In the genomic region with DNA sequence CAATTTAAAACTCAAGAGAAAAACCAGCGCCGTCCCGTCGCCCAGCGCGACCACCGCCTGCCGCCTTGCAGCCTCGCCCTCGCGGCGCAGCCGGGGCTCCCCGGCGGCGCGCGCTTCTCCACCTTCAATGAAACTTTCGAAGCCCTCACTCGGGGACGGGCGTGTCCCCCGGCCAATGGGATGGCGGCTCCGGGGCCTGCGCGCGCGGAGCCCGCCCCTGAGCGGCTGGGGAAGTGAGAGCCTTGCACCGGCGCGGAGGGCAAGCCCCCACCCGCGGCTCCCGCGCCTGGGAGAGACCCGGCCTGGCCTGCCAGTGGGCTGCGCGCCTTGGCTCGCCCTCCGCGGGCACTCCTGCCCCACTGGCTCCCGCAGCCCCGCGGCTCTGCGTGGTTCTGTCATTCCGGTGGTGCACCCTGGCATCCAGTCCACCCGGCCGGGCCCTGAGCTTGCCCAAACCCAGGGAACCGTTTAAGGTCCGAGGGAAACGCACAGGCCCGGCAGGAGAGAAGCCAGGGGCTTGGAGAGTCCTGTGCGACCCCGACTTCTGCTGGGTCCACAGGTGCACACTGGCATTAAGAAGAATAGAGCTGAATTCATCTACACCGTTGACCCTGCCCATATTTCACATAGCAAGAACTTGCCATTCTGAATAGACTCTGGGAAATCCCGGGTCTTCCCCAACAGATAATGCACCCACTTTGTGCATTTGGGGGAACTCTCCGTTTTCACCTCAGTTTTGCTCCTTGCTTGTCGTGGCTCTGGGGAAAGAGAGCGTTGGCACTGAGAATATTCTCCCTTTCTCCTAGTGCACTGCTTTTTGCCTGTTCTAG, we compare ENCODE assay signal across 8 cellular contexts. TPM values are rescaled to one million over a fixed set of nuclear protein-coding genes. Genes with fewer than 3 reads are reported as not detected.
DNase-seq lines count a peak whose midpoint lies in the region; ATAC-seq, FAIRE-seq and TF ChIP-seq lines count a peak whose summit lies in the region.

PIEZO2 (minus strand) TSS at position 129 of the 830 bp plus-strand sequence. CDS start 981 bp downstream, outside the sequence.

- H3K18ac ChIP-seq in H1 (ENCODE audit: extremely low read depth, low read length): peak within 1 kb of the TSS; percentile 94

- H3K79me1 ChIP-seq in H1 (ENCODE audit: low read depth, low read length): 0 out of 2 replicates have a peak, but pooled peaks cover 4% of the 10 kb centered on the region

- peak; percentile 91 for ATAC-seq in GM21360 (IDR thresholded peaks at IDR 0.05; ENCODE audit: unreplicated experiment)
- peak; percentile 79 for ATAC-seq in upper lobe of right lung
- no peak for ATAC-seq in HG02763 (IDR thresholded peaks at IDR 0.05; ENCODE audit: unreplicated experiment)

- no peak within 1 kb of the TSS for H3K27ac ChIP-seq in H1 (ENCODE audit: low read depth, low read length)
- H3K27ac ChIP-seq in upper lobe of right lung: peak within 1 kb of the TSS; percentile 42

- 0 out of 2 replicates have a peak within 1 kb of the TSS, but pooled peaks have one; percentile 72 for H2BK20ac ChIP-seq in H1 (ENCODE audit: low read length)

- H3K27ac Mint-ChIP-seq in mesothelial cell of epicardium (peak within 1 kb of the TSS; percentile 36), immature natural killer cell (no peak within 1 kb of the TSS)

- H2BK120ac ChIP-seq in H1 (replicated peaks; ENCODE audit: low read depth, low read length): no peak within 1 kb of the TSS

- H3K23ac ChIP-seq in H1 (ENCODE audit: insufficient read length): no peak within 1 kb of the TSS

- H3K36me3 ChIP-seq in H1 (ENCODE audit: control insufficient read depth in 2 of 4, insufficient read depth in 4 of 4, low read length in 3 of 4) (no peaks in the 10 kb centered on the region), upper lobe of right lung (no peaks in the 10 kb centered on the region)

- CTCF ChIA-PET in H1 (lab: Charles Lee; ENCODE audit: partially characterized antibody): interaction anchor here (0.6 to 9.0 kb wide), 7 partner anchors 7 to 1419 kb away, joined by 3 to 96 read pairs (median 5); no protein-coding TSS in a partner anchor

- H4K91ac ChIP-seq in H1 (replicated peaks; ENCODE audit: insufficient read length, low read length): peak within 1 kb of the TSS; percentile 87

- no peaks in the 10 kb centered on the region for H3K9me3 ChIP-seq in H1 (ENCODE audit: insufficient read depth in 2 of 2, low read depth in 1 of 2, low read length in 1 of 2)
- no peaks in the 10 kb centered on the region for H3K9me3 ChIP-seq in upper lobe of right lung

- peaks cover 28% of the 10 kb centered on the region for H3K23me2 ChIP-seq in H1 (ENCODE audit: low read depth, low read length)

- H3K27me3 ChIP-seq in H1 (replicated peaks in 1 of 4; ENCODE audit: control insufficient read depth in 3 of 4, extremely low read depth in 1 of 4, insufficient read depth in 3 of 4, low read length in 3 of 4): peaks cover 14 to 46% (median 35%) of the 10 kb centered on the region in 4 experiments; a peak in 6 of 7 replicates
- peaks cover 45% of the 10 kb centered on the region for H3K27me3 ChIP-seq in upper lobe of right lung

- peaks cover 51% of the 10 kb centered on the region for H3K27me3 Mint-ChIP-seq in mesothelial cell of epicardium (ENCODE audit: low read depth)
- H3K27me3 Mint-ChIP-seq in immature natural killer cell (ENCODE audit: low read depth in 3 of 3): peaks cover 6 to 19% (median 7%) of the 10 kb centered on the region in 3 donors

- peak within 1 kb of the TSS; percentile 78 for H2AFZ ChIP-seq in H1 (ENCODE audit: low read length)

- H4K20me1 ChIP-seq in H1 (replicated peaks in 1 of 2; ENCODE audit: control insufficient read depth in 1 of 2, insufficient read depth in 2 of 2, low read length in 2 of 2): peaks cover 0 to 6% of the 10 kb centered on the region in 2 experiments

- H3K14ac ChIP-seq in H1 (ENCODE audit: insufficient read length): no peak within 1 kb of the TSS

- no peak for TF ChIP-seq EP300 in H1 (IDR thresholded peaks at IDR 0.05; ENCODE audit: borderline replicate concordance in 1 of 2, low read depth in 2 of 2, low read length in 2 of 2)

- DNase-seq in Daoy (ENCODE audit: low read depth) (peak; percentile 71), NCI-H1930 (lab: John Stamatoyannopoulos, UW) (peak; percentile 4 to 37), H1 (ENCODE audit: low read depth in 1 of 2, low spot score in 2 of 2) (peak in 1 of 2 experiments; percentile 92), mesothelial cell of epicardium (ENCODE audit: low spot score in 2 of 2, unreplicated experiment in 2 of 2) (peak; percentile 80 to 88), upper lobe of right lung (peak; percentile 79), immature natural killer cell (no peak)

- no peak within 1 kb of the TSS; the same call in 1 of the 2 replicates for H2BK12ac ChIP-seq in H1 (ENCODE audit: low read depth, low read length)

- peak within 1 kb of the TSS; percentile 50; the same call in 1 of the 2 replicates for H2BK15ac ChIP-seq in H1 (ENCODE audit: low read length)

- H3K4me1 Mint-ChIP-seq in mesothelial cell of epicardium (peaks cover 26% of the 10 kb centered on the region), immature natural killer cell (no peaks in the 10 kb centered on the region)

- WGBS in H1 (ENCODE audit: extremely low coverage in 1 of 2, insufficient coverage in 1 of 2, insufficient read length in 1 of 2, insufficient replicate concordance in 2 of 2, low coverage in 1 of 2, low lambda C conversion rate in 2 of 2, missing lambda C conversion rate in 1 of 2), 2 experiments: 9% methylated on average over 34 of the region's 62 CpGs; no CpG with 5 or more reads in 1 of the 2 experiments

- H3K4me3 Mint-ChIP-seq in mesothelial cell of epicardium: peak within 1 kb of the TSS; percentile 83
- H3K4me3 Mint-ChIP-seq in immature natural killer cell: no peak within 1 kb of the TSS

- TF ChIP-seq POLR2A in H1 (IDR thresholded peaks at IDR 0.05; ENCODE audit: control extremely low read depth in 1 of 2, low read depth in 2 of 2, low read length in 2 of 2): no peak; a peak in 1 of 3 replicates

- 0 out of 4 replicates have a peak, but pooled peaks cover 0 to 3% of the 10 kb centered on the region in 2 experiments for H3K79me2 ChIP-seq in H1 (ENCODE audit: control insufficient read depth in 1 of 2, insufficient read depth in 2 of 2, low read length in 2 of 2)

- no peak for TF ChIP-seq CTCF in H1 (IDR thresholded peaks at IDR 0.05; ENCODE audit: control extremely low read depth in 1 of 3, insufficient read depth in 1 of 3, low read depth in 1 of 3, low read length in 3 of 3)
- TF ChIP-seq CTCF in mesothelial cell of epicardium (IDR thresholded peaks at IDR 0.05; ENCODE audit: unreplicated experiment): no peak
- no peak for TF ChIP-seq CTCF in upper lobe of right lung (IDR thresholded peaks at IDR 0.05)

- peak within 1 kb of the TSS; percentile 8 for H4K5ac ChIP-seq in H1 (ENCODE audit: insufficient read length, low read depth, low read length)

- intact Hi-C loops in upper lobe of right lung (cut with DNase I): no loop called here

- peak within 1 kb of the TSS; percentile 48 for H3K56ac ChIP-seq in H1 (replicated peaks; ENCODE audit: insufficient read length, low read depth, low read length)

- H2BK5ac ChIP-seq in H1 (ENCODE audit: low read depth, low read length): peak within 1 kb of the TSS; percentile 38; the same call in 1 of the 2 replicates

- H4K8ac ChIP-seq in H1 (ENCODE audit: extremely low read depth, insufficient read depth, low read length): peak within 1 kb of the TSS; percentile 73

- no peak within 1 kb of the TSS for H2AK5ac ChIP-seq in H1 (ENCODE audit: low read depth, low read length)

- H3K4me1 ChIP-seq in H1 (replicated peaks in 1 of 4; ENCODE audit: control insufficient read depth in 3 of 4, insufficient read depth in 4 of 4, low read length in 3 of 4) (peaks cover 12 to 22% (median 18%) of the 10 kb centered on the region in 4 experiments), upper lobe of right lung (peaks cover 6% of the 10 kb centered on the region)

- H3K4me2 ChIP-seq in H1 (ENCODE audit: insufficient read depth in 1 of 2, low read depth in 2 of 2, low read length in 2 of 2): peak within 1 kb of the TSS; percentile 53 to 85

- H3K36me3 Mint-ChIP-seq in mesothelial cell of epicardium: no peaks in the 10 kb centered on the region
- H3K36me3 Mint-ChIP-seq in immature natural killer cell: peaks cover 0 to 4% (median 0%) of the 10 kb centered on the region in 3 donors

- TF ChIP-seq RAD21 in H1 (IDR thresholded peaks at IDR 0.05 in 1 of 2, conservative IDR thresholded peaks at IDR 0.05 in 1 of 2; ENCODE audit: low read depth in 2 of 2, low read length in 2 of 2): no peak

- POLR2A ChIA-PET in H1 (lab: Charles Lee; ENCODE audit: partially characterized antibody): interaction anchor here (1.4 to 1.8 kb wide), 2 partner anchors 16 to 354 kb away, joined by 3 to 5 read pairs; no protein-coding TSS in a partner anchor

- H3K4ac ChIP-seq in H1 (replicated peaks; ENCODE audit: insufficient read length, low read depth, low read length): no peak within 1 kb of the TSS

- H3K9me3 Mint-ChIP-seq in mesothelial cell of epicardium (no peaks in the 10 kb centered on the region), immature natural killer cell (peaks cover 0 to 4% (median 0%) of the 10 kb centered on the region in 6 donors)

- no peak for FAIRE-seq in H1 (lab: Jason Lieb, UNC)

- H3K4me3 ChIP-seq in H1 (ENCODE audit: extremely low read depth in 1 of 4, insufficient read depth in 2 of 4, low read depth in 3 of 4, low read length in 4 of 4) (peak within 1 kb of the TSS; percentile 43 to 70 (median 50)), upper lobe of right lung (peak within 1 kb of the TSS; percentile 51)

- peak within 1 kb of the TSS in 2 of 4 experiments; percentile 20 to 27; a peak in 2 of 7 replicates for H3K9ac ChIP-seq in H1 (replicated peaks in 1 of 4; ENCODE audit: extremely low read depth in 1 of 4, low read depth in 3 of 4, low read length in 3 of 4)

TF ChIP-seq in H1, 55 proteins besides CTCF, POLR2A, EP300 and RAD21 (continues in another document):
- TF ChIP-seq CHD1 (IDR thresholded peaks at IDR 0.05; ENCODE audit: low read depth, low read length): no peak
- TF ChIP-seq TBP (IDR thresholded peaks at IDR 0.05; ENCODE audit: low read depth, low read length): no peak
- TF ChIP-seq CREB1 (IDR thresholded peaks at IDR 0.05): no peak
- TF ChIP-seq KDM4A (IDR thresholded peaks at IDR 0.05; ENCODE audit: low read depth, low read length, severe bottlenecking): peak; percentile 65

RNA-seq across cellular contexts. Expression of gene PIEZO2, which starts in this region (rescaled TPM):
- 2.1 and 2.2 TPM in 2 replicates for total RNA-seq in Daoy (2014; rRNA removed; shearing (Covaris generic))
- total RNA-seq in H1 (2021; fragmentation: NEBNext Ultra II Directional; extraction: Animal tissue kit (Norgen Biotek cat#: 25700)): 14.7 and 16.5 TPM in 2 replicates
- 4.7 and 6.0 TPM in 2 replicates for polyA plus RNA-seq in H1 (2011; rRNA removed)
- polyA plus RNA-seq in H1 (2011; cell fraction: cytosol; rRNA removed): 4.5 TPM
- polyA plus RNA-seq in H1 (2011; cell fraction: nucleus; rRNA removed): 14.4 TPM
- polyA plus RNA-seq in H1 (2012, experiment 1 of 2): 3.9 to 7.0 TPM (median 4.7 TPM) in 4 replicates
- polyA plus RNA-seq in H1 (2012, experiment 2 of 2): 0.64 TPM
- 10.3 TPM for polyA plus RNA-seq in H1 (2013, experiment 1 of 2)
- polyA plus RNA-seq in H1 (2013, experiment 2 of 2): 9.3 TPM
- 17.0 and 29.0 TPM in 2 replicates for polyA minus RNA-seq in H1 (2011; rRNA and poly(A)+ RNA removed)
- polyA minus RNA-seq in H1 (2011; cell fraction: cytosol; rRNA and poly(A)+ RNA removed): 9.8 TPM
- 21.0 TPM for polyA minus RNA-seq in H1 (2011; cell fraction: nucleus; rRNA and poly(A)+ RNA removed)
- 36.7 to 43.7 TPM (median 40.9 TPM) in 3 replicates for total RNA-seq in mesothelial cell of epicardium
- total RNA-seq in upper lobe of right lung: 20.4 TPM
- not detected for polyA plus RNA-seq in immature natural killer cell

Comparison
In these comparisons a context has a peak if more than half of its experiments do, and no peak if none do; other contexts are left out.
1. DNase-seq: peak in Daoy (single experiment), NCI-H1930 (2 of 2), mesothelial cell of epicardium (2 of 2) and upper lobe of right lung (single experiment); none in immature natural killer cell (0 of 3).